Comparison of ENCODE assay signal across 26 cellular contexts in genomic region chr7:22359156-22359697, GRCh38. TPM values are rescaled to one million over a fixed set of nuclear protein-coding genes. Genes with fewer than 3 reads are reported as not detected.
"Had no signal": no experiment of that assay in that cellular context is flagged by ENCODE, and none has a peak within 500 bp of the region (broad histone marks: within the 10 kb centered on the region; RNA-seq: fewer than 3 reads in every experiment).

No MANE protein-coding gene starts in this region.

- H3K4me1 ChIP-seq: upper lobe of right lung had no signal

- H3K9me3 ChIP-seq: thyroid gland, upper lobe of right lung had no signal

- DNase-seq: activated B cell treated with CpG ODN at 0.5 μM for 24 hours; activated CD4-positive, alpha-beta T cell treated with anti-CD3 and anti-CD28 coated beads, Interleukin-2, amount 50 U/mL, for 1 hour; activated CD8-positive, alpha-beta T cell treated with anti-CD3 and anti-CD28 coated beads for 36 hours; activated naive CD8-positive, alpha-beta T cell treated with anti-CD3 and anti-CD28 coated beads, Interleukin-2, amount 50 U/mL, for 24 hours; activated T-cell treated with anti-CD3 and anti-CD28 coated beads, Interleukin-2, amount 50 U/mL, for 48 hours; amygdala; caudate nucleus; cortex of kidney; effector memory CD8-positive, alpha-beta T cell; heart left ventricle; kidney glomerular epithelial cell; left ventricle myocardium inferior; posterior cingulate gyrus; retina; stimulated activated CD4-positive, alpha-beta T cell treated with anti-CD3 and anti-CD28 coated beads, Interleukin-1b, Interleukin-23, amount 100 ng/mL, for 48 hours; stimulated activated CD4-positive, alpha-beta T cell treated with anti-CD3 and anti-CD28 coated beads, Interleukin-4, amount 100 ng/mL, for 4 hours; stimulated activated CD8-positive, alpha-beta memory T cell treated with anti-CD3 and anti-CD28 coated beads, Interleukin-4, amount 100 ng/mL, for 48 hours; stomach; T-helper 2 cell; thyroid gland; upper lobe of right lung had no signal

- H3K36me3 ChIP-seq: heart left ventricle, left ventricle myocardium inferior, stomach, thyroid gland, upper lobe of right lung had no signal

- H3K4me2 ChIP-seq: smooth muscle cell had no signal

- H3K4me3 ChIP-seq: heart left ventricle, left ventricle myocardium inferior, smooth muscle cell, stomach, thyroid gland, upper lobe of right lung had no signal

- H3K4me3 Mint-ChIP-seq: activated B cell treated with CpG ODN at 0.5 μM for 24 hours; activated CD8-positive, alpha-beta T cell treated with anti-CD3 and anti-CD28 coated beads for 36 hours; activated naive CD4-positive, alpha-beta T cell treated with anti-CD3 and anti-CD28 coated beads, Interleukin-2, amount 50 U/mL, for 24 hours; activated naive CD8-positive, alpha-beta T cell treated with anti-CD3 and anti-CD28 coated beads, Interleukin-2, amount 50 U/mL, for 24 hours; effector memory CD8-positive, alpha-beta T cell; stimulated activated memory B cell treated with anti-CD40 and anti-IgM and Interleukin-4, amounts not matched to agents 10 μg/mL and 1 μg/mL and 100 μg/mL, for 72 hours had no signal

- H3K36me3 Mint-ChIP-seq: stimulated activated memory B cell treated with anti-CD40 and anti-IgM and Interleukin-4, amounts not matched to agents 10 μg/mL and 1 μg/mL and 100 μg/mL, for 72 hours had no signal

- H3K4me1 Mint-ChIP-seq: nephron had no signal

- H3K27ac ChIP-seq: heart left ventricle, left ventricle myocardium inferior, stomach, thyroid gland, upper lobe of right lung had no signal

- H3K27me3 ChIP-seq: thyroid gland had no signal

- H3K27ac Mint-ChIP-seq: activated B cell treated with CpG ODN at 0.5 μM for 24 hours; activated CD8-positive, alpha-beta T cell treated with anti-CD3 and anti-CD28 coated beads for 36 hours; activated naive CD4-positive, alpha-beta T cell treated with anti-CD3 and anti-CD28 coated beads, Interleukin-2, amount 50 U/mL, for 24 hours; activated naive CD8-positive, alpha-beta T cell treated with anti-CD3 and anti-CD28 coated beads, Interleukin-2, amount 50 U/mL, for 24 hours; activated T-helper 2 cell treated with anti-CD3 and anti-CD28 coated beads, Interferon-gamma antibody, Interleukin-2, Interleukin-4, amounts not matched to agents 10 μg/mL and 5 μg/mL and 100 μg/mL, durations not matched to agents 14 hours and 24 hours and 36 hours; effector memory CD8-positive, alpha-beta T cell; nephron; stimulated activated memory B cell treated with anti-CD40 and anti-IgM and Interleukin-4, amounts not matched to agents 10 μg/mL and 1 μg/mL and 100 μg/mL, for 72 hours had no signal

- ATAC-seq: activated CD8-positive, alpha-beta T cell treated with anti-CD3 and anti-CD28 coated beads for 36 hours; activated naive CD8-positive, alpha-beta T cell treated with anti-CD3 and anti-CD28 coated beads, Interleukin-2, amount 50 U/mL, for 24 hours; effector memory CD8-positive, alpha-beta T cell; heart left ventricle; stimulated activated memory B cell treated with anti-CD40 and anti-IgM and Interleukin-4, amounts not matched to agents 10 μg/mL and 1 μg/mL and 100 μg/mL, for 72 hours; upper lobe of right lung had no signal

RNA-seq across cellular contexts. Expression of gene RAPGEF5, which starts 2.3 kb away (rescaled TPM):
- polyA plus RNA-seq: smooth muscle cell had no signal
